11 cellular contexts compared by ENCODE assay signal in genomic region chr3:169954142-169954756, GRCh38. TPM values are rescaled to one million over a fixed set of nuclear protein-coding genes. Genes with fewer than 3 reads are reported as not detected.
DNase-seq lines count a peak whose midpoint lies in the region; ATAC-seq and TF ChIP-seq lines count a peak whose summit lies in the region.
"Had no signal": no experiment of that assay in that cellular context is flagged by ENCODE, and none has a peak within 500 bp of the region (broad histone marks: within the 10 kb centered on the region; RNA-seq: fewer than 3 reads in every experiment).

No MANE protein-coding gene starts in this region.

- DNase-seq in naive thymus-derived CD4-positive, alpha-beta T cell: no peak
- DNase-seq in activated CD4-positive, alpha-beta T cell treated with anti-CD3 and anti-CD28 coated beads, Interleukin-2, amount 10 ng/mL, durations not matched to agents 24 days and 14 days: no peak
- DNase-seq in AG20443 (ENCODE audit: low spot score) (no peak), DMS79 (lab: John Stamatoyannopoulos, UW) (no peak), psoas muscle (no peak)

- H3K36me3 ChIP-seq in naive thymus-derived CD4-positive, alpha-beta T cell (ENCODE audit: control insufficient read depth in 2 of 3, insufficient read depth in 3 of 3, low read length in 3 of 3): no peaks in the 10 kb centered on the region
- H3K36me3 ChIP-seq in psoas muscle (ENCODE audit: insufficient read depth in 1 of 2, low read depth in 1 of 2): no peaks in the 10 kb centered on the region

- no peak for TF ChIP-seq CTCF in psoas muscle (IDR thresholded peaks at IDR 0.05)

- no peaks in the 10 kb centered on the region for H3K4me1 ChIP-seq in naive thymus-derived CD4-positive, alpha-beta T cell (ENCODE audit: control insufficient read depth in 2 of 2, insufficient read depth in 2 of 2, low read length in 2 of 2)
- no peaks in the 10 kb centered on the region for H3K4me1 ChIP-seq in psoas muscle

- no peaks in the 10 kb centered on the region for H3K9me3 ChIP-seq in naive thymus-derived CD4-positive, alpha-beta T cell (ENCODE audit: control insufficient read depth in 2 of 3, low read length in 3 of 3)
- no peaks in the 10 kb centered on the region for H3K9me3 ChIP-seq in psoas muscle

- H3K4me1 Mint-ChIP-seq in IgD-negative memory B cell: peaks cover 12 to 25% (median 24%) of the 10 kb centered on the region in 3 donors
- peaks cover 0 to 3% (median 0%) of the 10 kb centered on the region in 7 donors for H3K4me1 Mint-ChIP-seq in naive thymus-derived CD4-positive, alpha-beta T cell
- H3K4me1 Mint-ChIP-seq in activated CD4-positive, alpha-beta T cell treated with anti-CD3 and anti-CD28 coated beads, Interleukin-2, amount 10 ng/mL, durations not matched to agents 24 days and 14 days: peaks cover 2% of the 10 kb centered on the region

- H3K27me3 Mint-ChIP-seq in IgD-negative memory B cell: no peaks in the 10 kb centered on the region
- H3K27me3 Mint-ChIP-seq in naive thymus-derived CD4-positive, alpha-beta T cell: peaks cover 0 to 13% (median 7%) of the 10 kb centered on the region in 5 donors
- peaks cover 3% of the 10 kb centered on the region for H3K27me3 Mint-ChIP-seq in activated CD4-positive, alpha-beta T cell treated with anti-CD3 and anti-CD28 coated beads, Interleukin-2, amount 10 ng/mL, durations not matched to agents 24 days and 14 days

- peaks cover 0 to 4% (median 0%) of the 10 kb centered on the region in 3 donors for H3K9me3 Mint-ChIP-seq in IgD-negative memory B cell
- peaks cover 0 to 7% (median 0%) of the 10 kb centered on the region in 11 donors for H3K9me3 Mint-ChIP-seq in naive thymus-derived CD4-positive, alpha-beta T cell
- H3K9me3 Mint-ChIP-seq in activated CD4-positive, alpha-beta T cell treated with anti-CD3 and anti-CD28 coated beads, Interleukin-2, amount 10 ng/mL, durations not matched to agents 24 days and 14 days: no peaks in the 10 kb centered on the region
- H3K9me3 Mint-ChIP-seq: T-helper 2 cell treated with Interferon-gamma antibody and Interleukin-4, amounts not matched to agents 5 μg/mL and 100 μg/mL, for 36 hours had no signal

- H3K36me3 Mint-ChIP-seq in IgD-negative memory B cell: no peaks in the 10 kb centered on the region
- H3K36me3 Mint-ChIP-seq in naive thymus-derived CD4-positive, alpha-beta T cell: peaks cover 0 to 8% (median 3%) of the 10 kb centered on the region in 5 donors
- H3K36me3 Mint-ChIP-seq in activated CD4-positive, alpha-beta T cell treated with anti-CD3 and anti-CD28 coated beads, Interleukin-2, amount 10 ng/mL, durations not matched to agents 24 days and 14 days (ENCODE audit: low read depth): no peaks in the 10 kb centered on the region

- no peak overlapping the region for H3K4me3 ChIP-seq in naive thymus-derived CD4-positive, alpha-beta T cell (ENCODE audit: low read length)
- H3K4me3 ChIP-seq in psoas muscle: no peak overlapping the region

- POLR2A ChIA-PET in naive thymus-derived CD4-positive, alpha-beta T cell (lab: Charles Lee): interaction anchor here (0.6 to 6.1 kb wide), 3 partner anchors 12 to 117 kb away, joined by 3 to 36 read pairs (median 3); partner anchors contain the start of gene SEC62

- CTCF ChIA-PET in naive thymus-derived CD4-positive, alpha-beta T cell (lab: Charles Lee): interaction anchor here (1.1 kb wide), 1 partner anchor 140 kb away, joined by 4 read pairs; no protein-coding TSS in a partner anchor

- no peak overlapping the region for H3K27ac ChIP-seq in naive thymus-derived CD4-positive, alpha-beta T cell (ENCODE audit: low read depth, low read length)
- H3K27ac ChIP-seq in psoas muscle: no peak overlapping the region

- H3K27ac Mint-ChIP-seq in IgD-negative memory B cell: peak overlapping the region in 2 of 3 donors; percentile 0 to 60
- no peak overlapping the region for H3K27ac Mint-ChIP-seq in naive thymus-derived CD4-positive, alpha-beta T cell
- no peak overlapping the region for H3K27ac Mint-ChIP-seq in activated CD4-positive, alpha-beta T cell treated with anti-CD3 and anti-CD28 coated beads, Interleukin-2, amount 10 ng/mL, durations not matched to agents 24 days and 14 days
- H3K27ac Mint-ChIP-seq: T-helper 2 cell treated with Interferon-gamma antibody and Interleukin-4, amounts not matched to agents 5 μg/mL and 100 μg/mL, for 36 hours had no signal

- WGBS in psoas muscle, 3 donors: 49 to 56% (median 56%) methylated on average over 6 of the region's 6 CpGs

- intact Hi-C loops in naive thymus-derived CD4-positive, alpha-beta T cell (cut with micrococcal nuclease): no loop called here
- intact Hi-C loops in activated CD4-positive, alpha-beta T cell treated with anti-CD3 and anti-CD28 coated beads, Interleukin-2, amount 10 ng/mL, durations not matched to agents 24 days and 14 days (cut with micrococcal nuclease): no loop called here
- intact Hi-C loops in psoas muscle (cut with DNase I): no loop called here

- H3K4me3 Mint-ChIP-seq in IgD-negative memory B cell: peak overlapping the region in 3 of 4 donors; percentile 19 to 61 (median 27)
- H3K4me3 Mint-ChIP-seq in naive thymus-derived CD4-positive, alpha-beta T cell: no peak overlapping the region
- H3K4me3 Mint-ChIP-seq in activated CD4-positive, alpha-beta T cell treated with anti-CD3 and anti-CD28 coated beads, Interleukin-2, amount 10 ng/mL, durations not matched to agents 24 days and 14 days: no peak overlapping the region
- H3K4me3 Mint-ChIP-seq: T-helper 2 cell treated with Interferon-gamma antibody and Interleukin-4, amounts not matched to agents 5 μg/mL and 100 μg/mL, for 36 hours had no signal

- ATAC-seq in GM18520 (IDR thresholded peaks at IDR 0.05; ENCODE audit: unreplicated experiment) (peak; percentile 72), GM21825 (IDR thresholded peaks at IDR 0.05; ENCODE audit: unreplicated experiment) (peak; percentile 73), psoas muscle (no peak)
- ATAC-seq in naive thymus-derived CD4-positive, alpha-beta T cell: peak; percentile 69

- no peaks in the 10 kb centered on the region for H3K27me3 ChIP-seq in naive thymus-derived CD4-positive, alpha-beta T cell (ENCODE audit: control insufficient read depth in 2 of 2, insufficient read depth in 2 of 2, low read length in 2 of 2)
- H3K27me3 ChIP-seq in psoas muscle (ENCODE audit: insufficient read depth in 3 of 3, low read length in 2 of 3): peaks cover 0 to 3% (median 0%) of the 10 kb centered on the region in 3 donors

RNA-seq across cellular contexts. Expression of gene SEC62, which starts 12.4 kb away (rescaled TPM):
- polyA plus RNA-seq in IgD-negative memory B cell: 273 TPM
- total RNA-seq in naive thymus-derived CD4-positive, alpha-beta T cell: 100 to 1,000 TPM in 3 of 5 experiments, 10 to 100 TPM in 2; 75.2 to 156 (median 110) TPM
- polyA plus RNA-seq in naive thymus-derived CD4-positive, alpha-beta T cell: 100 to 1,000 TPM in 1 of 2 donors, 10 to 100 TPM in 1; 68.1 to 253 TPM
- total RNA-seq in activated CD4-positive, alpha-beta T cell treated with anti-CD3 and anti-CD28 coated beads, Interleukin-2, amount 10 ng/mL, durations not matched to agents 24 days and 14 days: 72.1 and 72.4 TPM in 2 replicates
- total RNA-seq in psoas muscle: 10 to 100 TPM; 61.5 to 78.2 (median 71.5) TPM
- polyA plus RNA-seq in psoas muscle: 10 to 100 TPM; 38.1 to 70.2 (median 61.7) TPM

RNA-seq across cellular contexts. Expression of gene SAMD7, which starts 42.9 kb away (rescaled TPM):
- polyA plus RNA-seq in IgD-negative memory B cell (not detected), psoas muscle (not detected)
- total RNA-seq in naive thymus-derived CD4-positive, alpha-beta T cell: not detected
- polyA plus RNA-seq in naive thymus-derived CD4-positive, alpha-beta T cell: not detected
- not detected in 2 replicates for total RNA-seq in activated CD4-positive, alpha-beta T cell treated with anti-CD3 and anti-CD28 coated beads, Interleukin-2, amount 10 ng/mL, durations not matched to agents 24 days and 14 days
- total RNA-seq in psoas muscle: not detected
- total RNA-seq: astrocyte, glomerular endothelial cell had no signal

Comparison
In these comparisons a context has a peak if more than half of its experiments do, and no peak if none do; other contexts are left out.
1. ATAC-seq: peak in GM18520 (single experiment), GM21825 (single experiment) and naive thymus-derived CD4-positive, alpha-beta T cell (single experiment); none in psoas muscle (0 of 4).
2. H3K27ac Mint-ChIP-seq: peak in IgD-negative memory B cell (2 of 3); none in naive thymus-derived CD4-positive, alpha-beta T cell (0 of 9) and activated CD4-positive, alpha-beta T cell treated with anti-CD3 and anti-CD28 coated beads, Interleukin-2, amount 10 ng/mL, durations not matched to agents 24 days and 14 days (single experiment).
3. H3K4me3 Mint-ChIP-seq: peak in IgD-negative memory B cell (3 of 4); none in naive thymus-derived CD4-positive, alpha-beta T cell (0 of 10) and activated CD4-positive, alpha-beta T cell treated with anti-CD3 and anti-CD28 coated beads, Interleukin-2, amount 10 ng/mL, durations not matched to agents 24 days and 14 days (single experiment).